Comparison of ENCODE assay signal across 24 cellular contexts in the genomic region with DNA sequence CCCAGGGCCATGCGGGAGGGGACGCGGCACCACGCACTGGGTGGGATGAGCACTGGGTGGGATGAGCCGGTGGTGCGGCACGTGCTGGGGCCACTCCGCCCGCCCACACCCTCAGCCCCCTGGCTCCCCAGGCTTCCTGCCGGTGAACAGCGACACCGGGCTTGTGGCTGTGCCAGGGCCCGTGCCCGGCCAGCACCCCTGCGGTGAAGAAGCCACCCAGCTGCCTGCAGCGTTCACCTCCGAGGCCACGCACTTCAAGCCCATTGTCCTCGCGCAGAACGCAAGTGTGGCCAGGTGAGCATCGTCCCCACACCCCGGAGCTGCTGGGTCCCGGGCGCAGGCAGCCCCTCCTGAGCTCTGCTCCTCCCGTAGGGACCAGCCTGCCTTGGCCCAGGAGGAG. TPM values are rescaled to one million over a fixed set of nuclear protein-coding genes. Genes with fewer than 3 reads are reported as not detected.
"Had no signal": no experiment of that assay in that cellular context is flagged by ENCODE, and none has a peak within 500 bp of the region (broad histone marks: within the 10 kb centered on the region; RNA-seq: fewer than 3 reads in every experiment).

No MANE protein-coding gene starts in this region.

- H3K27ac ChIP-seq: HL-60, KMS-11, SJCRH30 had no signal

- H3K4me1 Mint-ChIP-seq: IgD-negative memory B cell had no signal

- H3K9me3 ChIP-seq: SJCRH30 had no signal

- H3K27me3 ChIP-seq: SJCRH30 had no signal

- H3K36me3 Mint-ChIP-seq: IgD-negative memory B cell had no signal

- H3K4me2 ChIP-seq: KMS-11 had no signal

- FAIRE-seq: HTR-8/SVneo, K562, RCC 7860 had no signal

- H3K4me3 Mint-ChIP-seq: IgD-negative memory B cell had no signal

- H3K4me3 ChIP-seq: K562, SJCRH30 had no signal

- H3K36me3 ChIP-seq: SJCRH30 had no signal

- H3K27ac Mint-ChIP-seq: IgD-negative memory B cell had no signal

- ATAC-seq: K562, SK-N-SH treated with all-trans-retinoic acid at 6 μM for 48 hours had no signal

- H3K9ac ChIP-seq: KMS-11 had no signal

- H3K4me1 ChIP-seq: SJCRH30 had no signal

- DNase-seq: Kasumi-1, MM.1S, NCI-H1092 treated with DMSO at 0.1 percent for 48 hours, NCI-H1436, NCI-H187, NCI-H2029, NCI-H2081 treated with DMSO at 0.1 percent for 48 hours, NCI-H2171, NCI-H226, NCI-H446, NCI-H510A, NCI-H524 treated with DMSO at 0.1 percent for 48 hours, NCI-H69, NCI-H774, SHP77, SJCRH30 had no signal

RNA-seq across cellular contexts. Expression of a gene that starts 31.8 kb away (rescaled TPM):
- total RNA-seq: M059J, SJCRH30 had no signal
- polyA plus RNA-seq: IgD-negative memory B cell had no signal

RNA-seq across cellular contexts. Expression of a gene that starts 38.2 kb away (rescaled TPM):
- total RNA-seq: M059J had no signal

RNA-seq across cellular contexts. Expression of a gene that starts 39.4 kb away (rescaled TPM):
- total RNA-seq: M059J had no signal
- polyA plus RNA-seq: IgD-negative memory B cell had no signal
